ENCODE assay signal across 16 cellular contexts in genomic region chr17:27975146-27976011, GRCh38.
DNase-seq lines count a peak whose midpoint lies in the region; ATAC-seq, FAIRE-seq and TF ChIP-seq lines count a peak whose summit lies in the region.
"Had no signal": no experiment of that assay in that cellular context is flagged by ENCODE, and none has a peak within 500 bp of the region (broad histone marks: within the 10 kb centered on the region; RNA-seq: fewer than 3 reads in every experiment).

No MANE protein-coding gene starts in this region.

- ATAC-seq in T-cell (replicated peaks in 1 of 4): no peak

- POLR2A ChIA-PET in T-cell (lab: Charles Lee): no interaction called here

- no peak overlapping the region for H3K4me3 ChIP-seq in bronchial epithelial cell (ENCODE audit: low read depth, low read length)
- H3K4me3 ChIP-seq: hepatocyte, psoas muscle had no signal

- DNase-seq in GM13977 (ENCODE audit: low spot score): peak; percentile 47
- DNase-seq in NCI-H524 treated with DMSO at 0.1 percent for 48 hours (lab: John Stamatoyannopoulos, UW): peak; percentile 97
- peak; percentile 54 for DNase-seq in bronchial epithelial cell (ENCODE audit: low read depth)
- DNase-seq in pons (ENCODE audit: low spot score): peak; percentile 53
- no peak for DNase-seq in activated CD4-positive, alpha-beta T cell treated with anti-CD3 and anti-CD28 coated beads for 4 hours
- DNase-seq in osteocyte (ENCODE audit: extremely low spot score, unreplicated experiment): no peak
- no peak for DNase-seq in NCI-H187 treated with DMSO at 0.1 percent for 48 hours (lab: John Stamatoyannopoulos, UW)
- DNase-seq in T-cell: no peak
- DNase-seq: activated B cell treated with CpG ODN at 0.5 μM for 24 hours; activated T-cell treated with anti-CD3 and anti-CD28 coated beads, Interleukin-2, amount 50 U/mL, for 1 hour; amniotic stem cell; CD8-positive, alpha-beta memory T cell; mesendoderm; NCI-H2107; psoas muscle had no signal

- no peaks in the 10 kb centered on the region for H3K36me3 ChIP-seq in bronchial epithelial cell (ENCODE audit: control insufficient read depth, insufficient read depth, low read length)

- CTCF ChIA-PET in T-cell (lab: Charles Lee): interaction anchor here in 1 of 2 donors (1.1 kb wide), 1 partner anchor 16 kb away, joined by 4 read pairs; no protein-coding TSS in a partner anchor

- FAIRE-seq in bronchial epithelial cell (lab: Jason Lieb, UNC): no peak

- no peaks in the 10 kb centered on the region for H3K27me3 Mint-ChIP-seq in osteocyte (ENCODE audit: unreplicated experiment)
- H3K27me3 Mint-ChIP-seq in T-cell: peaks cover 22% of the 10 kb centered on the region in 2 donors

- TF ChIP-seq CTCF in GM13977 (IDR thresholded peaks at IDR 0.05; ENCODE audit: extremely low read depth, insufficient read depth, missing control alignments): no peak
- no peak for TF ChIP-seq CTCF in bronchial epithelial cell (IDR thresholded peaks at IDR 0.05; ENCODE audit: insufficient read depth, low read length, severe bottlenecking)
- TF ChIP-seq CTCF in osteocyte (IDR thresholded peaks at IDR 0.05): no peak

- H3K27me3 ChIP-seq in bronchial epithelial cell (ENCODE audit: control insufficient read depth, insufficient read depth, low read length): no peaks in the 10 kb centered on the region
- H3K27me3 ChIP-seq: hepatocyte had no signal

- H3K27ac Mint-ChIP-seq in osteocyte (ENCODE audit: unreplicated experiment) (no peak overlapping the region), T-cell (no peak overlapping the region)
- H3K27ac Mint-ChIP-seq: activated B cell treated with CpG ODN at 0.5 μM for 24 hours; CD8-positive, alpha-beta memory T cell had no signal

- H3K4me1 Mint-ChIP-seq in osteocyte (ENCODE audit: unreplicated experiment) (peaks cover 5% of the 10 kb centered on the region), T-cell (no peaks in the 10 kb centered on the region)
- H3K4me1 Mint-ChIP-seq: CD8-positive, alpha-beta memory T cell had no signal

- H3K36me3 Mint-ChIP-seq in osteocyte (ENCODE audit: unreplicated experiment) (no peaks in the 10 kb centered on the region), T-cell (no peaks in the 10 kb centered on the region)
- H3K36me3 Mint-ChIP-seq: CD8-positive, alpha-beta memory T cell had no signal

- in situ Hi-C loops in GM13977 (cut with MboI; ENCODE audit: low pct_unique_long_range_greater_than_20kb, low sequenced_read_pairs, unreplicated experiment): no loop called here

- H3K4me3 Mint-ChIP-seq in osteocyte (ENCODE audit: unreplicated experiment) (no peak overlapping the region), T-cell (no peak overlapping the region)
- H3K4me3 Mint-ChIP-seq: activated B cell treated with CpG ODN at 0.5 μM for 24 hours; CD8-positive, alpha-beta memory T cell had no signal

- H3K9me3 Mint-ChIP-seq in osteocyte (ENCODE audit: unreplicated experiment): no peaks in the 10 kb centered on the region
- H3K9me3 Mint-ChIP-seq in T-cell: no peaks in the 10 kb centered on the region

Comparison
In these comparisons a context has a peak if more than half of its experiments do, and no peak if none do; other contexts are left out.
1. DNase-seq: peak in GM13977 (single experiment), NCI-H524 treated with DMSO at 0.1 percent for 48 hours (single experiment), bronchial epithelial cell (single experiment) and pons (single experiment); none in activated CD4-positive, alpha-beta T cell treated with anti-CD3 and anti-CD28 coated beads for 4 hours (0 of 2), osteocyte (single experiment), NCI-H187 treated with DMSO at 0.1 percent for 48 hours (single experiment) and T-cell (0 of 34).